ENCODE assay signal across 26 cellular contexts in the genomic region with DNA sequence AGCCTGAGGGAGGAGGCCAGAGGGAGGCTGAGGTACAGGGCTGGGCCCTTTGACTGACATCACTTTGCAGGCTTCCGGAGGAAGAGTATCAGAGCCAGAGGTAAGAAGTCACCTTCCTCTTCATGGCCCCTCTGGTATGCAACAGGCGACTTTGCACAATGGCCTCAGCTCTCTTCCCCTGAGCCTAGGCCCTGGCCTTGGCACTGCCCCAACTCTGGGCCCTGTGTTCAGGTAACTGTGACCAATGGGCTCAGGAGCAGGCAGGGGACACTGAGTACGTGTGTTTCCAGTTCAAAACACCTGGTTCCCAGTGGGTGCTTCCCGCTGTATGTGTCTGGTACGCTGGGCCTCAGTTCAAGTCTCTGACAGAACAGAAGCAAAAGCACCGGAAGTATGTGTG. TPM values are rescaled to one million over a fixed set of nuclear protein-coding genes. Genes with fewer than 3 reads are reported as not detected.
"Had no signal": no experiment of that assay in that cellular context is flagged by ENCODE, and none has a peak within 500 bp of the region (broad histone marks: within the 10 kb centered on the region; RNA-seq: fewer than 3 reads in every experiment).

No MANE protein-coding gene starts in this region.

- H3K27ac ChIP-seq: coronary artery, heart left ventricle, left ventricle myocardium inferior, lower lobe of right lung, pancreas, right lobe of liver, suprapubic skin, thyroid gland, uterus had no signal

- H3K4me3 Mint-ChIP-seq: memory B cell, mesothelial cell of epicardium, type B pancreatic cell had no signal

- H3K4me3 ChIP-seq: coronary artery, heart left ventricle, left ventricle myocardium inferior, lower lobe of right lung, pancreas, right lobe of liver, suprapubic skin, thyroid gland, uterus had no signal

- H3K9me3 Mint-ChIP-seq: memory B cell, mesothelial cell of epicardium, natural killer cell, type B pancreatic cell had no signal

- ATAC-seq: heart left ventricle, lower lobe of right lung, natural killer cell, pancreas, right lobe of liver had no signal

- H3K9me3 ChIP-seq: heart left ventricle, left ventricle myocardium inferior, lower lobe of right lung, pancreas, right lobe of liver, suprapubic skin, thyroid gland, uterus had no signal

- DNase-seq: effector CD4-positive, alpha-beta T cell; heart left ventricle; hippocampal formation; left ventricle myocardium inferior; lower lobe of right lung; natural killer cell; occipital lobe; pancreas; right lobe of liver; stimulated activated CD4-positive, alpha-beta T cell treated with anti-CD3 and anti-CD28 coated beads, Interleukin-15, amount 100 ng/mL, for 24 hours; stimulated activated CD4-positive, alpha-beta T cell treated with anti-CD3 and anti-CD28 coated beads, Interleukin-1b, Interleukin-23, amount 100 ng/mL, for 48 hours; stimulated activated naive CD4-positive, alpha-beta T cell treated with Interleukin-2 at 50 U/mL for 16 hours; thyroid gland; uterus had no signal

- H3K36me3 Mint-ChIP-seq: mesothelial cell of epicardium, natural killer cell, type B pancreatic cell had no signal

- H3K27ac Mint-ChIP-seq: memory B cell, mesothelial cell of epicardium, natural killer cell, progenitor cell of endocrine pancreas, type B pancreatic cell had no signal

- FAIRE-seq: frontal cortex, islet of Langerhans, pancreas had no signal

- H3K36me3 ChIP-seq: heart left ventricle, left ventricle myocardium inferior, lower lobe of right lung, pancreas, right lobe of liver, suprapubic skin, thyroid gland, uterus had no signal

RNA-seq across cellular contexts. Expression of gene PAX2, which starts 12.1 kb away (rescaled TPM):
- total RNA-seq: dermis microvascular lymphatic vessel endothelial cell, frontal cortex, heart left ventricle, left ventricle myocardium inferior, lower lobe of right lung, mesothelial cell of epicardium, mucosa of gallbladder, myocyte, natural killer cell, occipital lobe, progenitor cell of endocrine pancreas, suprapubic skin, thyroid gland had no signal
- polyA plus RNA-seq: esophagus, heart left ventricle had no signal
